ENCODE assay signal across 19 cellular contexts in genomic region chr19:44698492-44699201, GRCh38. TPM values are rescaled to one million over a fixed set of nuclear protein-coding genes. Genes with fewer than 3 reads are reported as not detected.
"Had no signal": no experiment of that assay in that cellular context is flagged by ENCODE, and none has a peak within 500 bp of the region (broad histone marks: within the 10 kb centered on the region; RNA-seq: fewer than 3 reads in every experiment).

TSS of gene CEACAM16 (plus strand) at chr19:44699151. CDS start at chr19:44701457, 2,306 bp downstream.

- H3K27ac ChIP-seq: ascending aorta, gastroesophageal sphincter, heart right ventricle had no signal

- H3K4me1 ChIP-seq: ascending aorta, gastroesophageal sphincter had no signal

- H3K4me3 ChIP-seq: ascending aorta, gastroesophageal sphincter, heart right ventricle, lower lobe of right lung had no signal

- DNase-seq: activated CD4-positive, alpha-beta T cell treated with anti-CD3 and anti-CD28 coated beads for 1 hour; activated CD4-positive, alpha-beta T cell treated with anti-CD3 and anti-CD28 coated beads, Interleukin-2, amount 50 U/mL, for 4 hours; activated naive CD4-positive, alpha-beta T cell treated with Interleukin-2 at 50 U/mL for 16 hours; erythroblast; heart right ventricle; left cardiac atrium; lower lobe of right lung; natural killer cell; posterior cingulate gyrus; stimulated activated CD4-positive, alpha-beta T cell treated with anti-CD3 and anti-CD28 coated beads, Interleukin-15, amount 100 ng/mL, for 24 hours; stimulated activated CD4-positive, alpha-beta T cell treated with anti-CD3 and anti-CD28 coated beads, Interleukin-4, amount 100 ng/mL, for 1 hour; stimulated activated naive CD4-positive, alpha-beta T cell; T-helper 9 cell; trophoblast cell had no signal

- ATAC-seq: activated T-helper 17 cell treated with anti-CD3 and anti-CD28 coated beads, Interleukin-2, amount 50 U/mL, for 72 hours; gastroesophageal sphincter; heart right ventricle; left cardiac atrium; lower lobe of right lung; natural killer cell had no signal

- H3K9me3 ChIP-seq: ascending aorta, gastroesophageal sphincter, heart right ventricle, lower lobe of right lung had no signal

- H3K27me3 ChIP-seq: ascending aorta had no signal

- H3K36me3 ChIP-seq: ascending aorta, gastroesophageal sphincter, heart right ventricle, lower lobe of right lung had no signal

RNA-seq across cellular contexts. Expression of gene CEACAM16, which starts in this region (rescaled TPM):
- total RNA-seq: activated T-helper 17 cell treated with anti-CD3 and anti-CD28 coated beads, Interleukin-2, amount 50 U/mL, for 72 hours; ascending aorta; bronchial epithelial cell; cerebellum; gastroesophageal sphincter; heart right ventricle; left cardiac atrium; lower lobe of right lung; natural killer cell had no signal
